In genomic region chr10:1452777-1453176, GRCh38 we compare ENCODE assay signal across 29 cellular contexts.
"Had no signal": no experiment of that assay in that cellular context is flagged by ENCODE, and none has a peak within 500 bp of the region (broad histone marks: within the 10 kb centered on the region; RNA-seq: fewer than 3 reads in every experiment).

No MANE protein-coding gene starts in this region.

- H3K4me1 Mint-ChIP-seq: nephron had no signal

- H3K9me3 Mint-ChIP-seq: nephron had no signal

- H3K27me3 ChIP-seq: neutrophil, ovary, right lobe of liver, thyroid gland, tibial nerve, upper lobe of left lung, vagina had no signal

- H3K9ac ChIP-seq: parathyroid adenoma had no signal

- H3K79me2 ChIP-seq: parathyroid adenoma had no signal

- ATAC-seq: naive thymus-derived CD4-positive, alpha-beta T cell; natural killer cell; right cardiac atrium; right lobe of liver; stimulated activated effector memory CD8-positive, alpha-beta T cell treated with anti-CD3 and anti-CD28 coated beads, Interleukin-12 subunit alpha, Interleukin-12 subunit beta, amount 100 ng/mL, for 72 hours; stimulated activated naive B cell treated with anti-CD40 and anti-IgM and Interleukin-4, amounts not matched to agents 10 μg/mL and 1 μg/mL and 100 μg/mL, for 72 hours had no signal

- H3K27ac ChIP-seq: neutrophil, ovary, parathyroid adenoma, prostate gland, right lobe of liver, sigmoid colon, stomach, thoracic aorta, thyroid gland, tibial nerve, upper lobe of left lung, vagina had no signal

- H3K4me1 ChIP-seq: parathyroid adenoma, prostate gland, right lobe of liver, sigmoid colon, thyroid gland, tibial nerve, vagina had no signal

- H2AFZ ChIP-seq: parathyroid adenoma had no signal

- H3K27ac Mint-ChIP-seq: naive thymus-derived CD4-positive, alpha-beta T cell; natural killer cell; nephron; stimulated activated effector memory CD8-positive, alpha-beta T cell treated with anti-CD3 and anti-CD28 coated beads, Interleukin-12 subunit alpha, Interleukin-12 subunit beta, amount 100 ng/mL, for 72 hours; stimulated activated naive B cell treated with anti-CD40 and anti-IgM and Interleukin-4, amounts not matched to agents 10 μg/mL and 1 μg/mL and 100 μg/mL, for 72 hours; stimulated activated naive CD8-positive, alpha-beta T cell treated with anti-CD3 and anti-CD28 coated beads, Interleukin-15, Interleukin-2, amounts not matched to agents 100 ng/mL and 50 ng/mL, for 24 hours had no signal

- DNase-seq: naive thymus-derived CD4-positive, alpha-beta T cell; natural killer cell; nucleus accumbens; ovary; retina; right cardiac atrium; right lobe of liver; sigmoid colon; small intestine; stimulated activated CD4-positive, alpha-beta T cell treated with anti-CD3 and anti-CD28 coated beads, Interleukin-15, amount 100 ng/mL, for 24 hours; stimulated activated CD4-positive, alpha-beta T cell treated with anti-CD3 and anti-CD28 coated beads, Interleukin-2, amount 100 ng/mL, for 24 hours; stimulated activated CD4-positive, alpha-beta T cell treated with anti-CD3 and anti-CD28 coated beads, Interleukin-2, amount 100 ng/mL, for 48 hours; stimulated activated CD4-positive, alpha-beta T cell treated with anti-CD3 and anti-CD28 coated beads, Interleukin-4, amount 100 ng/mL, for 24 hours; stimulated activated naive B cell treated with anti-CD40 and anti-IgM and Interleukin-4, amounts not matched to agents 10 μg/mL and 1 μg/mL and 100 μg/mL, for 72 hours; stimulated activated naive CD4-positive, alpha-beta T cell treated with Interleukin-2 at 50 U/mL for 16 hours; stomach; thyroid gland; trophoblast cell; upper lobe of left lung had no signal

- H3K9me3 ChIP-seq: neutrophil, ovary, prostate gland, right lobe of liver, sigmoid colon, stomach, thoracic aorta, thyroid gland, upper lobe of left lung, vagina had no signal

- H3K36me3 Mint-ChIP-seq: natural killer cell; stimulated activated effector memory CD8-positive, alpha-beta T cell treated with anti-CD3 and anti-CD28 coated beads, Interleukin-12 subunit alpha, Interleukin-12 subunit beta, amount 100 ng/mL, for 72 hours had no signal

- H3K4me3 ChIP-seq: ovary, prostate gland, right lobe of liver, sigmoid colon, stomach, thoracic aorta, thyroid gland, tibial nerve, upper lobe of left lung, vagina had no signal

- H3K4me3 Mint-ChIP-seq: naive thymus-derived CD4-positive, alpha-beta T cell; natural killer cell; nephron; neural crest cell; stimulated activated effector memory CD8-positive, alpha-beta T cell treated with anti-CD3 and anti-CD28 coated beads, Interleukin-12 subunit alpha, Interleukin-12 subunit beta, amount 100 ng/mL, for 72 hours; stimulated activated naive B cell treated with anti-CD40 and anti-IgM and Interleukin-4, amounts not matched to agents 10 μg/mL and 1 μg/mL and 100 μg/mL, for 72 hours; stimulated activated naive CD8-positive, alpha-beta T cell treated with anti-CD3 and anti-CD28 coated beads, Interleukin-15, Interleukin-2, amounts not matched to agents 100 ng/mL and 50 ng/mL, for 24 hours had no signal

- H3K36me3 ChIP-seq: neutrophil, ovary, prostate gland, right lobe of liver, sigmoid colon, stomach, thoracic aorta, thyroid gland, tibial nerve, upper lobe of left lung, vagina had no signal
